ENCODE assay signal across 18 cellular contexts in the genomic region with DNA sequence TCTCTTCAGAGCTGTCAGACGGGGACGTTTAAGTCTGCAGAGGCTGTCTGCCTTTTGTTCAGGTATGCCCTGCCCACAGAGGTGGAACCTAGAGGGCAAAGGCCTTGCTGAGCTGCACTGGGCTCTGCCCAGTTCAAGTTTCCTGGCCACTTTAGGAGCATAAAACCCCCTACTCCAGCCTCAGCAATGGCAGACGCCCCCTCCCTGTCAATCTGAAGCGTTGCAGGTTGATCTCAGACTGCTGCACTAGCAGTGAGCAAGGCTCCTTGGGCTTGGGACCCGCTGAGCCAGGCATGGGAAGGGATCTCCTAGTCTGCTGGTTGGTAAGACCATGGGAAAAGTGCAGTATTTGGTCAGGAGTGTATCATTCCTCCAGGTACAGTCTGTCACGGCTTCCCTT.
DNase-seq lines count a peak whose midpoint lies in the region; ATAC-seq and TF ChIP-seq lines count a peak whose summit lies in the region.
"Had no signal": no experiment of that assay in that cellular context is flagged by ENCODE, and none has a peak within 500 bp of the region (broad histone marks: within the 10 kb centered on the region; RNA-seq: fewer than 3 reads in every experiment).

No MANE protein-coding gene starts in this region.

- no peaks in the 10 kb centered on the region for H3K27me3 Mint-ChIP-seq in endothelial cell (ENCODE audit: unreplicated experiment)

- H3K4me3 ChIP-seq in NB4 (ENCODE audit: low read depth, low read length): no peak overlapping the region
- H3K4me3 ChIP-seq in retinal pigment epithelial cell (ENCODE audit: low read length): no peak overlapping the region
- H3K4me3 ChIP-seq: adrenal gland, GM23248, pancreas had no signal

- TF ChIP-seq POLR2A in NB4 (IDR thresholded peaks at IDR 0.05; ENCODE audit: extremely low read depth, insufficient read length): no peak

- no peak overlapping the region for H3K4me3 Mint-ChIP-seq in endothelial cell (ENCODE audit: unreplicated experiment)
- H3K4me3 Mint-ChIP-seq: activated T-helper 17 cell treated with anti-CD3 and anti-CD28 coated beads, Interleukin-2, amount 50 U/mL, for 72 hours had no signal

- no peak for ATAC-seq in GM21528 (IDR thresholded peaks at IDR 0.05; ENCODE audit: low FRiP score, unreplicated experiment)
- ATAC-seq in activated naive CD4-positive, alpha-beta T cell treated with anti-CD3 and anti-CD28 coated beads, Interleukin-2, amount 50 U/mL, for 72 hours: no peak
- no peak for ATAC-seq in GM19467 (IDR thresholded peaks at IDR 0.05; ENCODE audit: unreplicated experiment)
- ATAC-seq: activated T-helper 17 cell treated with anti-CD3 and anti-CD28 coated beads, Interleukin-2, amount 50 U/mL, for 72 hours; pancreas had no signal

- no peaks in the 10 kb centered on the region for H3K9me3 Mint-ChIP-seq in endothelial cell (ENCODE audit: unreplicated experiment)
- H3K9me3 Mint-ChIP-seq in activated naive CD4-positive, alpha-beta T cell treated with anti-CD3 and anti-CD28 coated beads, Interleukin-2, amount 50 U/mL, for 72 hours: peaks cover 7 to 18% of the 10 kb centered on the region in 2 donors

- DNase-seq in NB4 (ENCODE audit: low read depth) (peak; percentile 27), endothelial cell (ENCODE audit: low spot score) (peak; percentile 29), retinal pigment epithelial cell (ENCODE audit: low read depth) (no peak)
- no peak for DNase-seq in activated naive CD4-positive, alpha-beta T cell treated with anti-CD3 and anti-CD28 coated beads, Interleukin-2, amount 50 U/mL, for 72 hours (ENCODE audit: low spot score in 2 of 2)
- DNase-seq: activated CD4-positive, CD25-positive, alpha-beta regulatory T cell treated with anti-CD3 and anti-CD28 coated beads, Interleukin-2, amount 50 U/mL, for 72 hours; adrenal gland; central memory CD4-positive, alpha-beta T cell; foreskin melanocyte; GM23248; NCI-H226; pancreas; SHP77; small intestine; T-helper 2 cell had no signal

- H3K36me3 Mint-ChIP-seq in endothelial cell (ENCODE audit: low read depth, unreplicated experiment): no peaks in the 10 kb centered on the region
- peaks cover 24% of the 10 kb centered on the region in 2 donors for H3K36me3 Mint-ChIP-seq in activated naive CD4-positive, alpha-beta T cell treated with anti-CD3 and anti-CD28 coated beads, Interleukin-2, amount 50 U/mL, for 72 hours

- peaks cover 18% of the 10 kb centered on the region for H3K4me1 Mint-ChIP-seq in endothelial cell (ENCODE audit: unreplicated experiment)

- H3K27ac Mint-ChIP-seq in endothelial cell (ENCODE audit: unreplicated experiment): no peak overlapping the region
- no peak overlapping the region for H3K27ac Mint-ChIP-seq in activated naive CD4-positive, alpha-beta T cell treated with anti-CD3 and anti-CD28 coated beads, Interleukin-2, amount 50 U/mL, for 72 hours
- H3K27ac Mint-ChIP-seq: activated T-helper 17 cell treated with anti-CD3 and anti-CD28 coated beads, Interleukin-2, amount 50 U/mL, for 72 hours had no signal

- 0 out of 3 replicates have a peak, but pooled peaks have one; percentile 23 for TF ChIP-seq CTCF in GM12872 (IDR thresholded peaks at IDR 0.05; ENCODE audit: insufficient read depth, low read depth, low read length)
- TF ChIP-seq CTCF in NB4 (IDR thresholded peaks at IDR 0.05; ENCODE audit: low read depth, low read length): peak; percentile 46
- TF ChIP-seq CTCF in endothelial cell (IDR thresholded peaks at IDR 0.05; ENCODE audit: unreplicated experiment): peak; percentile 34
- TF ChIP-seq CTCF in retinal pigment epithelial cell (conservative IDR thresholded peaks at IDR 0.05; ENCODE audit: low read depth, low read length): peak; percentile 41

Comparison
In these comparisons a context has a peak if more than half of its experiments do, and no peak if none do; other contexts are left out.
1. DNase-seq: peak in NB4 (single experiment) and endothelial cell (single experiment); none in retinal pigment epithelial cell (single experiment) and activated naive CD4-positive, alpha-beta T cell treated with anti-CD3 and anti-CD28 coated beads, Interleukin-2, amount 50 U/mL, for 72 hours (0 of 2).
2. Peak in every context shown above with its lines, with median percentiles within 50 percentile points of each other: CTCF ChIP-seq.